8 cellular contexts compared by ENCODE assay signal in the genomic region with DNA sequence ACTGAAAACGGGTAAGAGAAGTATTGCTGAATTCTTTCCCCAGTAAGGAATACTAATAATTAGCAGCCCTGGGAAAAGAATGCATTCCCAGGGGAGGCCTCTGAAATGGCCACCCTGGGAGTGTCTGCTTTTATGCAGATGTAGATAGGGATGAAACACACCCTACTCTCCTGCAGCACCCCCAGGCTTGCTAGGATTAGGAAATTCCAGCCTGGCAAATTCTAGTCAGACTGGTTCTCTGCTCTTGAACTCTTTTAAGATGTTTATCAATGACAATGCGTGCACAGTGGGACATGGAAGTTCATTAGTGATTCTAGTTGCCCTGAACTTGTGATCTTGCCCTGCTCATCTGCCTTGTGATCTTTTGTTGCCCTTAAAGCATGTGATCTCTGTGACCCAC.
DNase-seq lines count a peak whose midpoint lies in the region; ATAC-seq and TF ChIP-seq lines count a peak whose summit lies in the region.
"Not testable (repeated sequence)": the region's sequence is repeated elsewhere in the genome, so short reads cannot be mapped to it uniquely, and the experiment has no call there.

No MANE protein-coding gene starts in this region.

- CTCF ChIA-PET in Calu3 (lab: Charles Lee); WTC11 (lab: Charles Lee): not testable (repeated sequence)

- H3K27me3 Mint-ChIP-seq in Calu3 (ENCODE audit: unreplicated experiment); GM23338 (ENCODE audit: insufficient read depth, low read depth, poor library complexity); WTC11 (ENCODE audit: low read depth): not testable (repeated sequence)

- peak overlapping the region; percentile 30; the same call in 1 of the 2 replicates for H3K4me2 ChIP-seq in GM23338
- not testable (repeated sequence) for H3K4me2 ChIP-seq in trophoblast cell (ENCODE audit: low read length)

- H3K23ac ChIP-seq in trophoblast cell (ENCODE audit: low read length), result not testable (repeated sequence)

- not testable (repeated sequence) for H3K9ac ChIP-seq in HUES48 (ENCODE audit: low read depth, low read length); NT2/D1 (ENCODE audit: insufficient read length, low read depth); trophoblast cell (ENCODE audit: low read length)

- not testable (repeated sequence) for H3K9me3 ChIP-seq in HUES48 (ENCODE audit: control insufficient read depth, insufficient read depth, low read length); iPS DF 6.9 (ENCODE audit: control insufficient read depth, insufficient read depth, low read length); trophoblast cell (ENCODE audit: insufficient read depth, low read depth, low read length)
- peaks cover 20% of the 10 kb centered on the region for H3K9me3 ChIP-seq in NT2/D1 (ENCODE audit: insufficient read depth, low read length)

- not testable (repeated sequence) for H4K91ac ChIP-seq in trophoblast cell (ENCODE audit: low read depth, low read length)

- POLR2A ChIA-PET in WTC11 (lab: Charles Lee), result not testable (repeated sequence)

- H2AK5ac ChIP-seq in trophoblast cell (ENCODE audit: low read length), result not testable (repeated sequence)

- peak; percentile 43 for DNase-seq in Calu3
- peak; percentile 70 for DNase-seq in GM23338 (ENCODE audit: low spot score)
- peak; percentile 38 for DNase-seq in NT2/D1 (ENCODE audit: low read depth, low spot score)
- peak; percentile 46 for DNase-seq in WTC11 (ENCODE audit: low spot score)
- DNase-seq in epithelial cell of esophagus (ENCODE audit: low read depth), result peak; percentile 24
- DNase-seq in iPS DF 6.9 (ENCODE audit: low read depth, low spot score), result peak; percentile 13
- peak; percentile 12 to 46 for DNase-seq in trophoblast cell

- not testable (repeated sequence) for TF ChIP-seq CTCF in Calu3 (IDR thresholded peaks at IDR 0.05; ENCODE audit: unreplicated experiment); GM23338 (conservative IDR thresholded peaks at IDR 0.05; ENCODE audit: low read depth in 2 of 2); WTC11 (IDR thresholded peaks at IDR 0.05); epithelial cell of esophagus (IDR thresholded peaks at IDR 0.05; ENCODE audit: insufficient read depth, low read depth, low read length, missing control alignments)

- not testable (repeated sequence) for H3K79me2 ChIP-seq in GM23338 (replicated peaks; ENCODE audit: insufficient read depth); trophoblast cell (ENCODE audit: control insufficient read depth, insufficient read depth, low read length, poor library complexity)

- H3K27ac ChIP-seq in GM23338 (ENCODE audit: low read depth), result peak overlapping the region; percentile 61; the same call in 1 of the 2 replicates
- peak overlapping the region; percentile 77 for H3K27ac ChIP-seq in HUES48 (ENCODE audit: low read depth, low read length)
- H3K27ac ChIP-seq in iPS DF 6.9 (ENCODE audit: low read length); trophoblast cell (ENCODE audit: low read depth, low read length): not testable (repeated sequence)

- not testable (repeated sequence) for H3K14ac ChIP-seq in trophoblast cell (ENCODE audit: low read length)

- not testable (repeated sequence) for H3K9me3 Mint-ChIP-seq in Calu3 (ENCODE audit: low read depth, unreplicated experiment)
- peaks cover 16% of the 10 kb centered on the region for H3K9me3 Mint-ChIP-seq in GM23338
- peaks cover 36% of the 10 kb centered on the region for H3K9me3 Mint-ChIP-seq in WTC11

- H3K4me1 ChIP-seq in GM23338 (ENCODE audit: insufficient read depth), result peaks cover 24% of the 10 kb centered on the region
- H3K4me1 ChIP-seq in HUES48 (ENCODE audit: control insufficient read depth, insufficient read depth, low read length), result peaks cover 53% of the 10 kb centered on the region
- not testable (repeated sequence) for H3K4me1 ChIP-seq in NT2/D1 (ENCODE audit: insufficient read depth, insufficient read length); iPS DF 6.9 (ENCODE audit: control insufficient read depth, insufficient read depth, low read length); trophoblast cell (ENCODE audit: control insufficient read depth in 1 of 2, insufficient read depth in 2 of 2, low read length in 2 of 2)

- H2AFZ ChIP-seq in GM23338; trophoblast cell (ENCODE audit: insufficient read depth, low read length, poor library complexity): not testable (repeated sequence)

- H4K12ac ChIP-seq in trophoblast cell (ENCODE audit: low read depth, low read length), result not testable (repeated sequence)

- not testable (repeated sequence) for BruUV-seq in Calu3 (replicated peaks; lab: Mats Ljungman, UMichigan)

- not testable (repeated sequence) for H4K8ac ChIP-seq in trophoblast cell (ENCODE audit: low read depth, low read length)

- H3K18ac ChIP-seq in trophoblast cell (ENCODE audit: low read length), result not testable (repeated sequence)

- H2BK12ac ChIP-seq in trophoblast cell (ENCODE audit: low read length), result not testable (repeated sequence)

- intact Hi-C loops in Calu3 (cut with micrococcal nuclease; ENCODE audit: unreplicated experiment), result not testable (repeated sequence)

- not testable (repeated sequence) for H2BK5ac ChIP-seq in trophoblast cell (ENCODE audit: low read depth, low read length, poor library complexity)

- H4K20me1 ChIP-seq in GM23338 (replicated peaks; ENCODE audit: insufficient read depth), result not testable (repeated sequence)

- H3K36me3 ChIP-seq in GM23338 (ENCODE audit: insufficient read depth); HUES48 (ENCODE audit: control insufficient read depth, insufficient read depth, low read length); NT2/D1 (ENCODE audit: insufficient read depth, insufficient read length, low read length); iPS DF 6.9 (ENCODE audit: control insufficient read depth, insufficient read depth, low read length); trophoblast cell (ENCODE audit: control insufficient read depth in 1 of 2, insufficient read depth in 2 of 2, low read length in 2 of 2): not testable (repeated sequence)

- H3K4me3 ChIP-seq in GM23338; HUES48 (ENCODE audit: low read depth, low read length); NT2/D1 (ENCODE audit: insufficient read length, low read depth); epithelial cell of esophagus (ENCODE audit: low read length); iPS DF 6.9 (ENCODE audit: low read length); trophoblast cell (ENCODE audit: low read depth, low read length): not testable (repeated sequence)

- not testable (repeated sequence) for H3F3A ChIP-seq in GM23338 (replicated peaks; ENCODE audit: low read depth)

- not testable (repeated sequence) for H3K9me2 ChIP-seq in GM23338 (ENCODE audit: insufficient read depth)

- H3K4me3 Mint-ChIP-seq in Calu3 (ENCODE audit: low read depth, unreplicated experiment); GM23338; WTC11: not testable (repeated sequence)

- H3K4ac ChIP-seq in trophoblast cell (ENCODE audit: low read depth, low read length), result not testable (repeated sequence)

- peak; percentile 28; the same call in 2 of the 3 replicates for ATAC-seq in GM23338
- not testable (repeated sequence) for ATAC-seq in WTC11

- H3K4me1 Mint-ChIP-seq in Calu3 (ENCODE audit: low read depth, unreplicated experiment) (peaks cover 63% of the 10 kb centered on the region), GM23338 (peaks cover 61% of the 10 kb centered on the region), WTC11 (peaks cover 60% of the 10 kb centered on the region)

- peak overlapping the region; percentile 73 for H3K27ac Mint-ChIP-seq in Calu3 (ENCODE audit: unreplicated experiment)
- peak overlapping the region; percentile 94 for H3K27ac Mint-ChIP-seq in GM23338
- peak overlapping the region; percentile 77 for H3K27ac Mint-ChIP-seq in WTC11

- not testable (repeated sequence) for H3K27me3 ChIP-seq in GM23338 (ENCODE audit: insufficient read depth); HUES48 (ENCODE audit: control insufficient read depth, insufficient read depth, low read length); NT2/D1 (ENCODE audit: insufficient read depth, insufficient read length); iPS DF 6.9 (ENCODE audit: control insufficient read depth, insufficient read depth, low read length); trophoblast cell (ENCODE audit: insufficient read depth, low read length)

- H2BK120ac ChIP-seq in trophoblast cell (ENCODE audit: insufficient read depth, low read length, poor library complexity), result not testable (repeated sequence)

- H3K79me1 ChIP-seq in trophoblast cell (ENCODE audit: low read length), result not testable (repeated sequence)

- no CpG with 5 or more reads among the region's 2 CpGs for WGBS in iPS DF 6.9 (ENCODE audit: insufficient coverage, insufficient read length)
- no CpG with 5 or more reads among the region's 2 CpGs for WGBS in trophoblast cell (ENCODE audit: extremely low coverage, insufficient coverage, insufficient read length)

- H3K36me3 Mint-ChIP-seq in Calu3 (ENCODE audit: insufficient read depth, unreplicated experiment), result not testable (repeated sequence)
- peaks cover 26% of the 10 kb centered on the region; the same call in 2 of the 3 replicates for H3K36me3 Mint-ChIP-seq in GM23338 (ENCODE audit: low read depth)
- peaks cover 35% of the 10 kb centered on the region for H3K36me3 Mint-ChIP-seq in WTC11

Comparison
In these comparisons a context has a peak if more than half of its experiments do, and no peak if none do; other contexts are left out.
1. DNase-seq: peak in every context shown above with its lines; median percentile 70 in GM23338; 46 in WTC11; 43 in Calu3; 38 in NT2/D1; 29 in trophoblast cell; 24 in epithelial cell of esophagus; 13 in iPS DF 6.9.